ENCODE assay signal across 8 cellular contexts in the genomic region with DNA sequence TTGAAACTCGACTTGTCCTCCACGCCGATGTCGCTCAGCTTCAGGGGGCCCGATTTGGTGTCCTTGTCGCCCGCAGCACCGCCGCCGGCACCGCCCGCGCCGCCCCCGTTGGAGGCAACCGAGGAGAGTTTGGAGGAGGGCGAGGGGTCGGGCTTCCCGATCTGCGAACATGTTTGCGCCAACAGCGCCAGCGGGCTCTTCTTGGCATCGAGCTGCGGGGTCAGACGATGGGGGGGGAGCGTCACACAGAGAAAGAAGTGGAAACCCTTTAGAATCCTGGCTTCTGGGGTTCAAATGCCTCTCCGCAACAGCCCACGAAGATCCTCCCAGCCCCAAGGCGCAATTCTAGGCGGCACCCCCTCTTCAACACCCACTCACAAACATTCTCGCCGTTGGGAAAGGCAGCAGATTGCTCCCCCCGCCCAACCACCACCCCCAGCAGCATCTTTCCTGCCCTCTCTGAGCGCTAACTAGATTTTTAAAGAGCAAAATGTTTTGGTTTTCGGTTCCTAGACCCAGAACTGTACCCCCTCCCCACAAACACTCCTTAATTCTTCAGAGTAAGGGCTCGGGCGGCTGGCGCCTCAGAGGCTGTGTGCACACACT. TPM values are rescaled to one million over a fixed set of nuclear protein-coding genes. Genes with fewer than 3 reads are reported as not detected.
DNase-seq lines count a peak whose midpoint lies in the region; ATAC-seq and TF ChIP-seq lines count a peak whose summit lies in the region.

No MANE protein-coding gene starts in this region.

- no peak for DNase-seq in activated CD8-positive, alpha-beta memory T cell treated with anti-CD3 and anti-CD28 coated beads, Interleukin-2, amount 10 ng/mL, durations not matched to agents 7 days and 5 days
- no peak for DNase-seq in activated CD8-positive, alpha-beta memory T cell treated with anti-CD3 and anti-CD28 coated beads, Interleukin-2, amount 50 U/mL, for 4 hours
- DNase-seq in heart left ventricle (peak in 1 of 5 donors; percentile 51), sigmoid colon (peak; percentile 85), DMS153 (lab: John Stamatoyannopoulos, UW) (no peak), NCI-H187 (lab: John Stamatoyannopoulos, UW) (no peak)

- TF ChIP-seq CTCF in VCaP (conservative IDR thresholded peaks at IDR 0.05) (peak; percentile 20), heart left ventricle (IDR thresholded peaks at IDR 0.05) (peak in 1 of 12 donors; percentile 26), sigmoid colon (IDR thresholded peaks at IDR 0.05) (no peak)

- H3K9me3 ChIP-seq in heart left ventricle (no peaks in the 10 kb centered on the region), sigmoid colon (no peaks in the 10 kb centered on the region)

- H3K4me1 ChIP-seq in heart left ventricle, result peaks cover 0 to 62% (median 20%) of the 10 kb centered on the region in 12 donors
- peaks cover 0 to 50% (median 33%) of the 10 kb centered on the region in 4 donors for H3K4me1 ChIP-seq in sigmoid colon

- TF ChIP-seq POLR2A in heart left ventricle (IDR thresholded peaks at IDR 0.05) (no peak), sigmoid colon (IDR thresholded peaks at IDR 0.05) (no peak)

- H3K4me1 Mint-ChIP-seq in activated CD8-positive, alpha-beta memory T cell treated with anti-CD3 and anti-CD28 coated beads, Interleukin-2, amount 10 ng/mL, durations not matched to agents 7 days and 5 days, result peaks cover 25% of the 10 kb centered on the region

- H3K9me3 Mint-ChIP-seq in activated CD8-positive, alpha-beta memory T cell treated with anti-CD3 and anti-CD28 coated beads, Interleukin-2, amount 10 ng/mL, durations not matched to agents 7 days and 5 days (ENCODE audit: low read depth), result no peaks in the 10 kb centered on the region

- peaks cover 0 to 19% (median 9%) of the 10 kb centered on the region in 9 donors for H3K36me3 ChIP-seq in heart left ventricle
- H3K36me3 ChIP-seq in sigmoid colon, result peaks cover 0 to 25% (median 6%) of the 10 kb centered on the region in 4 donors

- H3K27ac ChIP-seq in VCaP, result peak overlapping the region; percentile 96
- peak overlapping the region; percentile 81 to 100 (median 97) for H3K27ac ChIP-seq in heart left ventricle
- H3K27ac ChIP-seq in sigmoid colon, result peak overlapping the region; percentile 93 to 99 (median 98)

- no peak for ATAC-seq in activated CD8-positive, alpha-beta memory T cell treated with anti-CD3 and anti-CD28 coated beads, Interleukin-2, amount 10 ng/mL, durations not matched to agents 7 days and 5 days
- ATAC-seq in heart left ventricle (no peak), HG02763 (IDR thresholded peaks at IDR 0.05; ENCODE audit: unreplicated experiment) (no peak)

- WGBS in heart left ventricle, 4 donors, result 0 to 1% (median 0%) methylated on average over 26 to 39 of the region's 39 CpGs
- WGBS in sigmoid colon, 2 donors, result 0 to 1% methylated on average over 39 of the region's 39 CpGs

- peak overlapping the region; percentile 74 to 98 (median 92) for H3K4me3 ChIP-seq in heart left ventricle
- peak overlapping the region; percentile 76 to 97 (median 92) for H3K4me3 ChIP-seq in sigmoid colon

- H3K27me3 ChIP-seq in heart left ventricle (peaks cover 0 to 39% (median 0%) of the 10 kb centered on the region in 9 donors), sigmoid colon (no peaks in the 10 kb centered on the region)

- intact Hi-C loops in heart left ventricle (cut with DNase I), result loop anchor here (1.0 to 10.0 kb wide), 33 partner anchors 142 to 1605 kb away; no protein-coding TSS in a partner anchor
- intact Hi-C loops in sigmoid colon (cut with DNase I), result loop anchor here (2.0 to 10.0 kb wide), 10 partner anchors 282 to 1605 kb away; no protein-coding TSS in a partner anchor

- H3K36me3 Mint-ChIP-seq in activated CD8-positive, alpha-beta memory T cell treated with anti-CD3 and anti-CD28 coated beads, Interleukin-2, amount 10 ng/mL, durations not matched to agents 7 days and 5 days, result no peaks in the 10 kb centered on the region

- no peak for TF ChIP-seq EP300 in sigmoid colon (IDR thresholded peaks at IDR 0.05)

- CTCF ChIA-PET in activated CD8-positive, alpha-beta memory T cell treated with anti-CD3 and anti-CD28 coated beads, Interleukin-2, amount 10 ng/mL, durations not matched to agents 7 days and 5 days (lab: Charles Lee), result interaction anchor here (0.7 kb wide), 2 partner anchors 9 to 636 kb away, joined by 3 to 4 read pairs; no protein-coding TSS in a partner anchor

- no peak overlapping the region for H3K27ac Mint-ChIP-seq in activated CD8-positive, alpha-beta memory T cell treated with anti-CD3 and anti-CD28 coated beads, Interleukin-2, amount 10 ng/mL, durations not matched to agents 7 days and 5 days

- H3K4me3 Mint-ChIP-seq in activated CD8-positive, alpha-beta memory T cell treated with anti-CD3 and anti-CD28 coated beads, Interleukin-2, amount 10 ng/mL, durations not matched to agents 7 days and 5 days, result peak overlapping the region; percentile 66

- peaks cover 70% of the 10 kb centered on the region for H3K27me3 Mint-ChIP-seq in activated CD8-positive, alpha-beta memory T cell treated with anti-CD3 and anti-CD28 coated beads, Interleukin-2, amount 10 ng/mL, durations not matched to agents 7 days and 5 days

RNA-seq across cellular contexts. Expression of gene ZNF503, which starts 1.3 kb away (rescaled TPM):
- under 1 TPM; 0.35 to 0.80 TPM for total RNA-seq in activated CD8-positive, alpha-beta memory T cell treated with anti-CD3 and anti-CD28 coated beads, Interleukin-2, amount 10 ng/mL, durations not matched to agents 7 days and 5 days
- total RNA-seq in heart left ventricle (1 to 10 TPM; 3.4 to 8.6 (median 7.4) TPM), sigmoid colon (10 to 100 TPM; 10.0 to 20.3 (median 18.2) TPM)
- polyA plus RNA-seq in heart left ventricle (1 to 10 TPM; 4.4 to 6.3 TPM), sigmoid colon (1 to 10 TPM; 2.3 to 6.3 (median 5.4) TPM)

RNA-seq across cellular contexts. Expression of gene LRMDA, which starts 31.2 kb away (rescaled TPM):
- not detected for total RNA-seq in activated CD8-positive, alpha-beta memory T cell treated with anti-CD3 and anti-CD28 coated beads, Interleukin-2, amount 10 ng/mL, durations not matched to agents 7 days and 5 days
- 10 to 100 TPM in 8 of 9 donors, 1 to 10 TPM in 1; 7.7 to 34.4 (median 14.9) TPM for total RNA-seq in heart left ventricle
- 10 to 100 TPM in 1 of 2 donors, 1 to 10 TPM in 1; 2.4 to 14.9 TPM for polyA plus RNA-seq in heart left ventricle
- 10 to 100 TPM in 3 of 4 donors, 1 to 10 TPM in 1; 5.7 to 22.2 (median 13.7) TPM for total RNA-seq in sigmoid colon
- 1 to 10 TPM; 2.8 to 9.0 (median 4.2) TPM for polyA plus RNA-seq in sigmoid colon

Comparison
In these comparisons a context has a peak if more than half of its experiments do, and no peak if none do; other contexts are left out.
1. RNA of gene LRMDA, which starts 31.2 kb away (total RNA-seq): 5.7 to 22.2 TPM in sigmoid colon and 7.7 to 34.4 TPM in heart left ventricle; not detected in activated CD8-positive, alpha-beta memory T cell treated with anti-CD3 and anti-CD28 coated beads, Interleukin-2, amount 10 ng/mL, durations not matched to agents 7 days and 5 days; every median in the first group is over 4 times any median in the second.
2. Peak in every context shown above with its lines, with median percentiles within 50 percentile points of each other: H3K27ac ChIP-seq.